In the genomic region with DNA sequence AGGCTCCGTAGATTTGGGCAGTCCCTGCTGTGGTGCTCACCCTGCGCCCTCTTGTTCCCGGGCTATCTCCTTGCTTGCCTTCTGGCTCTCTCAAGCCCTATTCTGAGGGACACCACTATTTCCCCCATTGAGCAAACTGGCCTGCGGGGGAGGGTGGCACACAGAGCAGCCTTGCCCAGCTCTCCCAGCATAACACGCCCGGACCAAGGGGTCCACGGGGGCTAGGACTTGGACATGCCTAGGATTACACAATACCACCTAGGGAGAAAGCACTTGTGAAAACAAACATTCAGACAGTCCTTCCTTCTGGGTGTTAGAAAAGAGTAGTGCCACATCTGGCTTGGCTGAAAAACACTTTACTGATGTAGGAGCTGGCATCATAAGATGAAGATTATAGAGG, we compare ENCODE assay signal across 18 cellular contexts. TPM values are rescaled to one million over a fixed set of nuclear protein-coding genes. Genes with fewer than 3 reads are reported as not detected.
DNase-seq lines count a peak whose midpoint lies in the region; ATAC-seq, FAIRE-seq and TF ChIP-seq lines count a peak whose summit lies in the region.
"Had no signal": no experiment of that assay in that cellular context is flagged by ENCODE, and none has a peak within 500 bp of the region (broad histone marks: within the 10 kb centered on the region; RNA-seq: fewer than 3 reads in every experiment).

No MANE protein-coding gene starts in this region.

- no peak overlapping the region for H3K56ac ChIP-seq in IMR-90 (ENCODE audit: extremely low read depth, insufficient read depth, low read length)

- H3K9ac ChIP-seq in IMR-90 (ENCODE audit: low read depth, low read length) (no peak overlapping the region), GM12878 (ENCODE audit: control insufficient read depth, insufficient read depth, low read length) (no peak overlapping the region), trophoblast cell (ENCODE audit: low read length) (no peak overlapping the region)

- H2BK5ac ChIP-seq in IMR-90 (ENCODE audit: low read depth, low read length, poor library complexity, severe bottlenecking) (no peak overlapping the region), trophoblast cell (ENCODE audit: low read depth, low read length, poor library complexity) (no peak overlapping the region)

- TF ChIP-seq CTCF in IMR-90 (conservative IDR thresholded peaks at IDR 0.05; ENCODE audit: low read depth, low read length) (no peak), GM12878 (IDR thresholded peaks at IDR 0.05 in 2 of 3, conservative IDR thresholded peaks at IDR 0.05 in 1 of 3; ENCODE audit: control insufficient read depth in 2 of 3, extremely low read depth in 1 of 3, insufficient read depth in 1 of 3, low read depth in 3 of 3, low read length in 3 of 3) (no peak), osteocyte (IDR thresholded peaks at IDR 0.05) (no peak)

- peaks cover 16% of the 10 kb centered on the region for H3K36me3 ChIP-seq in IMR-90 (ENCODE audit: control insufficient read depth, insufficient read depth, low read length)
- H3K36me3 ChIP-seq in GM12878 (ENCODE audit: control insufficient read depth in 2 of 2, insufficient read depth in 2 of 2, low read length in 1 of 2) = peaks cover 4 to 5% of the 10 kb centered on the region in 2 experiments; a peak in 3 of 4 replicates
- peaks cover 9 to 12% of the 10 kb centered on the region in 2 experiments for H3K36me3 ChIP-seq in trophoblast cell (ENCODE audit: control insufficient read depth in 1 of 2, insufficient read depth in 2 of 2, low read length in 2 of 2)

- H3K4me1 Mint-ChIP-seq in activated T-cell treated with anti-CD3 and anti-CD28 coated beads, Interleukin-2, amount 50 U/mL, for 72 hours (ENCODE audit: low read depth) = peaks cover 52% of the 10 kb centered on the region
- peaks cover 33% of the 10 kb centered on the region for H3K4me1 Mint-ChIP-seq in activated T-cell treated with anti-CD3 and anti-CD28 coated beads, Interleukin-2, amount 50 U/mL, for 4 hours (ENCODE audit: low read depth)
- peaks cover 31% of the 10 kb centered on the region for H3K4me1 Mint-ChIP-seq in osteocyte (ENCODE audit: unreplicated experiment)

- no peak overlapping the region for H3K4me3 Mint-ChIP-seq in activated T-cell treated with anti-CD3 and anti-CD28 coated beads, Interleukin-2, amount 50 U/mL, for 72 hours
- H3K4me3 Mint-ChIP-seq in activated T-cell treated with anti-CD3 and anti-CD28 coated beads, Interleukin-2, amount 50 U/mL, for 4 hours = no peak overlapping the region
- no peak overlapping the region for H3K4me3 Mint-ChIP-seq in osteocyte (ENCODE audit: unreplicated experiment)

- no peak for DNase-seq in activated T-cell treated with anti-CD3 and anti-CD28 coated beads, Interleukin-2, amount 50 U/mL, for 72 hours
- DNase-seq in activated T-cell treated with anti-CD3 and anti-CD28 coated beads, Interleukin-2, amount 50 U/mL, for 4 hours = no peak
- DNase-seq in IMR-90 (no peak), GM12878 (ENCODE audit: low read depth, low spot score) (no peak), osteocyte (ENCODE audit: extremely low spot score, unreplicated experiment) (no peak), trophoblast cell (no peak), AG20443 (ENCODE audit: low spot score) (no peak)
- DNase-seq: Calu3; DMS53; MV-4-11; NCI-H1436; NCI-H2029; NCI-H2171; NCI-H446; NK-92 treated with Interleukin-12 subunit alpha and Interleukin-12 subunit beta, amount 100 ng/mL, for 24 hours; SHP77 treated with DMSO at 0.1 percent for 48 hours had no signal

- H4K5ac ChIP-seq in IMR-90 (ENCODE audit: low read depth, low read length) = no peak overlapping the region

- no CpG with 5 or more reads among the region's 7 CpGs for WGBS in IMR-90 (ENCODE audit: extremely low coverage in 2 of 2, insufficient read length in 1 of 2), 2 experiments
- 99% methylated on average over 6 of the region's 7 CpGs for WGBS in GM12878 (ENCODE audit: insufficient coverage, insufficient replicate concordance, low lambda C conversion rate, missing lambda C conversion rate)
- no CpG with 5 or more reads among the region's 7 CpGs for WGBS in trophoblast cell (ENCODE audit: extremely low coverage, insufficient coverage, insufficient read length)

- SMC1A ChIA-PET in GM12878 (lab: Charles Lee; ENCODE audit: uncharacterized antibody, unreplicated experiment) = interaction anchor here (1.0 to 1.2 kb wide), 3 partner anchors 13 to 191 kb away, joined by 3 to 4 read pairs (median 3); no protein-coding TSS in a partner anchor

- BruUV-seq in IMR-90 (replicated peaks; lab: Mats Ljungman, UMichigan) = no TSS peak
- BruUV-seq in GM12878 (replicated peaks; lab: Mats Ljungman, UMichigan) = no TSS peak

- in situ Hi-C loops in IMR-90 (cut with MboI; ENCODE audit: low sequenced_read_pairs) = no loop called here
- in situ Hi-C loops in GM12878 (cut with MboI) = no loop called here

- TF ChIP-seq RAD21 in IMR-90 (IDR thresholded peaks at IDR 0.05; ENCODE audit: low read length) (no peak), GM12878 (IDR thresholded peaks at IDR 0.05; ENCODE audit: insufficient read depth, low read depth, low read length) (no peak)

- CTCF ChIA-PET in IMR-90 (lab: Yijun Ruan, JAX) = no interaction called here
- CTCF ChIA-PET in GM12878 (lab: Yijun Ruan, JAX) = interaction anchor here (0.8 to 1.8 kb wide), 4 partner anchors 9 to 379 kb away, joined by 3 to 6 read pairs (median 4); no protein-coding TSS in a partner anchor

- H3K14ac ChIP-seq in IMR-90 (replicated peaks; ENCODE audit: low read depth, low read length) (no peak overlapping the region), trophoblast cell (ENCODE audit: low read length) (no peak overlapping the region)

- peak overlapping the region; percentile 52 for H3K27ac Mint-ChIP-seq in activated T-cell treated with anti-CD3 and anti-CD28 coated beads, Interleukin-2, amount 50 U/mL, for 72 hours
- H3K27ac Mint-ChIP-seq in osteocyte (ENCODE audit: unreplicated experiment) = peak overlapping the region; percentile 36

- H2AFZ ChIP-seq in IMR-90 (replicated peaks; ENCODE audit: low read length, poor library complexity) (no peak overlapping the region), GM12878 (ENCODE audit: control insufficient read depth, low read depth, low read length) (no peak overlapping the region), trophoblast cell (ENCODE audit: insufficient read depth, low read length, poor library complexity) (no peak overlapping the region)

- H2BK120ac ChIP-seq in IMR-90 (ENCODE audit: low read depth, low read length) (no peak overlapping the region), trophoblast cell (ENCODE audit: insufficient read depth, low read length, poor library complexity) (no peak overlapping the region)

- H4K91ac ChIP-seq in IMR-90 (ENCODE audit: insufficient read depth, low read depth, low read length) (no peak overlapping the region), trophoblast cell (ENCODE audit: low read depth, low read length) (no peak overlapping the region)

- H3K4ac ChIP-seq in IMR-90 (ENCODE audit: low read depth, low read length) (no peak overlapping the region), trophoblast cell (ENCODE audit: low read depth, low read length) (no peak overlapping the region)

- H2AK5ac ChIP-seq in IMR-90 (ENCODE audit: low read depth, low read length) = no peak overlapping the region
- no peak overlapping the region for H2AK5ac ChIP-seq in trophoblast cell (ENCODE audit: low read length)

- TF ChIP-seq EP300 in GM12878 (IDR thresholded peaks at IDR 0.05; ENCODE audit: borderline replicate concordance in 1 of 2, control insufficient read depth in 1 of 2, low read depth in 2 of 2, low read length in 2 of 2) = no peak

- ATAC-seq in activated T-cell treated with anti-CD3 and anti-CD28 coated beads, Interleukin-2, amount 50 U/mL, for 72 hours (replicated peaks in 1 of 2) = no peak
- no peak for ATAC-seq in activated T-cell treated with anti-CD3 and anti-CD28 coated beads, Interleukin-2, amount 50 U/mL, for 4 hours
- ATAC-seq in IMR-90 (ENCODE audit: low read depth) (no peak), GM12878 (no peak)

- peaks cover 25 to 32% of the 10 kb centered on the region in 2 experiments for H3K79me1 ChIP-seq in IMR-90 (ENCODE audit: low read depth in 1 of 2, low read length in 2 of 2)
- H3K79me1 ChIP-seq in trophoblast cell (ENCODE audit: low read length) = no peaks in the 10 kb centered on the region

- no peak overlapping the region for H3K4me3 ChIP-seq in IMR-90 (ENCODE audit: insufficient read depth, low read depth, low read length)
- H3K4me3 ChIP-seq in GM12878 = no peak overlapping the region
- no peak overlapping the region for H3K4me3 ChIP-seq in trophoblast cell (ENCODE audit: low read depth, low read length)
- H3K4me3 ChIP-seq: HAP-1 had no signal

- H3K23ac ChIP-seq in IMR-90 (ENCODE audit: low read depth, low read length) = no peak overlapping the region
- no peak overlapping the region for H3K23ac ChIP-seq in trophoblast cell (ENCODE audit: low read length)

- H3K9me3 ChIP-seq in IMR-90 (ENCODE audit: control insufficient read depth, insufficient read depth, low read length) (no peaks in the 10 kb centered on the region), GM12878 (replicated peaks; ENCODE audit: control insufficient read depth, insufficient read depth, low read length) (no peaks in the 10 kb centered on the region), trophoblast cell (ENCODE audit: insufficient read depth, low read depth, low read length) (no peaks in the 10 kb centered on the region)
- H3K9me3 ChIP-seq: HAP-1 had no signal

- H2AK9ac ChIP-seq in IMR-90 (replicated peaks; ENCODE audit: low read depth, low read length, poor library complexity) = no peak overlapping the region

- TF ChIP-seq POLR2A in IMR-90 (IDR thresholded peaks at IDR 0.05; ENCODE audit: low read depth, low read length) = no peak
- TF ChIP-seq POLR2A in GM12878 (IDR thresholded peaks at IDR 0.05; ENCODE audit: low read depth, low read length) = no peak

- no peak overlapping the region for H2BK12ac ChIP-seq in trophoblast cell (ENCODE audit: low read length)

- H2BK15ac ChIP-seq in IMR-90 (ENCODE audit: low read depth, low read length) = no peak overlapping the region

- RAD21 ChIA-PET in GM12878 (lab: Charles Lee; ENCODE audit: unreplicated experiment) = interaction anchor here (1.3 to 1.8 kb wide), 3 partner anchors 23 to 191 kb away, joined by 4 to 5 read pairs (median 4); no protein-coding TSS in a partner anchor

- POLR2A ChIA-PET in IMR-90 (lab: Charles Lee; ENCODE audit: unreplicated experiment) (no interaction called here), GM12878 (lab: Charles Lee) (interaction anchor here (0.7 to 1.2 kb wide), 3 partner anchors 14 to 335 kb away, joined by 3 to 4 read pairs (median 3); no protein-coding TSS in a partner anchor)

- H4K8ac ChIP-seq in IMR-90 (ENCODE audit: low read depth in 2 of 2, low read length in 2 of 2) (no peak overlapping the region), trophoblast cell (ENCODE audit: low read depth, low read length) (no peak overlapping the region)

- H3K4me1 ChIP-seq in IMR-90 (ENCODE audit: control insufficient read depth, insufficient read depth, low read length) (no peaks in the 10 kb centered on the region), GM12878 (ENCODE audit: control insufficient read depth, insufficient read depth, low read length) (peaks cover 13% of the 10 kb centered on the region), trophoblast cell (ENCODE audit: control insufficient read depth in 1 of 2, insufficient read depth in 2 of 2, low read length in 2 of 2) (no peaks in the 10 kb centered on the region)

- H4K20me1 ChIP-seq in IMR-90 (ENCODE audit: insufficient read depth, low read length) (no peaks in the 10 kb centered on the region; the same call in none of the 2 replicates), GM12878 (ENCODE audit: control insufficient read depth, insufficient read depth) (no peaks in the 10 kb centered on the region)

- no peaks in the 10 kb centered on the region for H3K9me3 Mint-ChIP-seq in activated T-cell treated with anti-CD3 and anti-CD28 coated beads, Interleukin-2, amount 50 U/mL, for 72 hours
- no peaks in the 10 kb centered on the region for H3K9me3 Mint-ChIP-seq in activated T-cell treated with anti-CD3 and anti-CD28 coated beads, Interleukin-2, amount 50 U/mL, for 4 hours
- H3K9me3 Mint-ChIP-seq in osteocyte (ENCODE audit: unreplicated experiment) = no peaks in the 10 kb centered on the region

- H3K9me1 ChIP-seq in IMR-90 (ENCODE audit: insufficient read depth, low read length) = peaks cover 3% of the 10 kb centered on the region; the same call in 1 of the 2 replicates

- no peak overlapping the region for H2BK20ac ChIP-seq in IMR-90 (ENCODE audit: low read depth, low read length)

- H3K4me2 ChIP-seq in IMR-90 (ENCODE audit: low read depth, low read length) (no peak overlapping the region), GM12878 (ENCODE audit: control insufficient read depth, insufficient read depth) (no peak overlapping the region), trophoblast cell (ENCODE audit: low read length) (no peak overlapping the region)

- peaks cover 35% of the 10 kb centered on the region for H3K79me2 ChIP-seq in GM12878 (ENCODE audit: control insufficient read depth, insufficient read depth, low read length)
- no peaks in the 10 kb centered on the region for H3K79me2 ChIP-seq in trophoblast cell (ENCODE audit: control insufficient read depth, insufficient read depth, low read length, poor library complexity)

- H3K27me3 ChIP-seq in IMR-90 (ENCODE audit: control insufficient read depth, insufficient read depth, low read length) (no peaks in the 10 kb centered on the region), GM12878 (replicated peaks in 1 of 2; ENCODE audit: control insufficient read depth in 2 of 2, insufficient read depth in 2 of 2, low read length in 1 of 2) (no peaks in the 10 kb centered on the region), trophoblast cell (ENCODE audit: insufficient read depth, low read length) (no peaks in the 10 kb centered on the region)

- no peak for FAIRE-seq in GM12878 (lab: Jason Lieb, UNC)

- dilution Hi-C loops in IMR-90 (cut with HindIII; ENCODE audit: low sequenced_read_pairs, unreplicated experiment) = no loop called here

- no peaks in the 10 kb centered on the region for H3K27me3 Mint-ChIP-seq in activated T-cell treated with anti-CD3 and anti-CD28 coated beads, Interleukin-2, amount 50 U/mL, for 72 hours (ENCODE audit: low read depth)
- no peaks in the 10 kb centered on the region for H3K27me3 Mint-ChIP-seq in activated T-cell treated with anti-CD3 and anti-CD28 coated beads, Interleukin-2, amount 50 U/mL, for 4 hours (ENCODE audit: low read depth)
- H3K27me3 Mint-ChIP-seq in osteocyte (ENCODE audit: unreplicated experiment) = no peaks in the 10 kb centered on the region

- no peak overlapping the region for H4K12ac ChIP-seq in trophoblast cell (ENCODE audit: low read depth, low read length)

- intact Hi-C loops in IMR-90 (cut with micrococcal nuclease) (no loop called here), GM12878 (cut with micrococcal nuclease; ENCODE audit: unreplicated experiment) (no loop called here)

- H3K27ac ChIP-seq in IMR-90 (ENCODE audit: insufficient read depth, low read length) (no peak overlapping the region), GM12878 (ENCODE audit: control insufficient read depth, insufficient read depth) (peak overlapping the region; percentile 24; the same call in 1 of the 2 replicates), trophoblast cell (ENCODE audit: low read depth, low read length) (no peak overlapping the region)
- H3K27ac ChIP-seq: C4-2B had no signal

- peaks cover 7 to 15% of the 10 kb centered on the region in 2 donors for H3K36me3 Mint-ChIP-seq in activated T-cell treated with anti-CD3 and anti-CD28 coated beads, Interleukin-2, amount 50 U/mL, for 72 hours (ENCODE audit: insufficient read depth in 2 of 2)
- peaks cover 25% of the 10 kb centered on the region for H3K36me3 Mint-ChIP-seq in activated T-cell treated with anti-CD3 and anti-CD28 coated beads, Interleukin-2, amount 50 U/mL, for 4 hours (ENCODE audit: insufficient read depth)
- peaks cover 18% of the 10 kb centered on the region for H3K36me3 Mint-ChIP-seq in osteocyte (ENCODE audit: unreplicated experiment)

- H3K18ac ChIP-seq in IMR-90 (ENCODE audit: low read depth, low read length) = no peak overlapping the region
- H3K18ac ChIP-seq in trophoblast cell (ENCODE audit: low read length) = no peak overlapping the region

RNA-seq across cellular contexts. Expression of a gene that starts 7.4 kb away (rescaled TPM):
- total RNA-seq in activated T-cell treated with anti-CD3 and anti-CD28 coated beads, Interleukin-2, amount 50 U/mL, for 72 hours = 10 to 100 TPM; 17.3 to 17.9 TPM
- total RNA-seq in activated T-cell treated with anti-CD3 and anti-CD28 coated beads, Interleukin-2, amount 50 U/mL, for 4 hours = 10 to 100 TPM; 19.3 to 20.2 (median 19.7) TPM
- 16.4 and 16.8 TPM in 2 replicates for total RNA-seq in IMR-90 (2012; rRNA removed)
- 8.2 and 8.4 TPM in 2 replicates for polyA plus RNA-seq in IMR-90 (2012; rRNA removed)
- polyA plus RNA-seq in IMR-90 (2012; cell fraction: cytosol; rRNA removed) = 2.2 and 3.5 TPM in 2 replicates
- 1.9 and 10.5 TPM in 2 replicates for polyA plus RNA-seq in IMR-90 (2012; cell fraction: nucleus; rRNA removed; ENCODE audit: low replicate concordance)
- 18.3 and 18.9 TPM in 2 replicates for total RNA-seq in GM12878 (2013; cell fraction: nucleolus; rRNA removed)
- 18.6 and 21.3 TPM in 2 replicates for total RNA-seq in GM12878 (2014; rRNA removed)
- total RNA-seq in GM12878 (2014; rRNA removed; fragmentation: Illumina TruSeq; extraction: Trizol) = 20.6 and 20.7 TPM in 2 replicates
- total RNA-seq in GM12878 (2021) = 15.1 and 15.2 TPM in 2 replicates
- polyA plus RNA-seq in GM12878 (2011; ENCODE audit: low read depth) = 12.6 TPM
- 34.6 and 36.4 TPM in 2 replicates for polyA plus RNA-seq in GM12878 (2011; rRNA removed)
- 19.1 and 27.0 TPM in 2 replicates for polyA plus RNA-seq in GM12878 (2011; cell fraction: cytosol; rRNA removed)
- 18.5 and 20.0 TPM in 2 replicates for polyA plus RNA-seq in GM12878 (2011; cell fraction: nucleus; rRNA removed)
- polyA plus RNA-seq in GM12878 (2012) = 13.3 and 14.4 TPM in 2 replicates
- 25.9 and 31.1 TPM in 2 replicates for polyA plus RNA-seq in GM12878 (2014; fragmentation: Illumina TruSeq; extraction: Trizol)
- polyA plus RNA-seq in GM12878 (2014; fragmentation: Nextera tagmentation; extraction: Ambion mirVana) = 10 to 100 TPM; 31.5 to 38.6 TPM
- 13.1 and 15.3 TPM in 2 replicates for polyA plus RNA-seq in GM12878 (2014; rRNA removed)
- polyA plus RNA-seq in GM12878 (2016; fragmentation: Nextera tagmentation; extraction: Ambion mirVana) = 10 to 100 TPM; 27.1 to 30.2 TPM
- 28.3 and 31.5 TPM in 2 replicates for polyA minus RNA-seq in GM12878 (2011; rRNA and poly(A)+ RNA removed)
- 8.4 and 10.5 TPM in 2 replicates for polyA minus RNA-seq in GM12878 (2011; cell fraction: cytosol; rRNA and poly(A)+ RNA removed)
- polyA minus RNA-seq in GM12878 (2011; cell fraction: nucleus; rRNA and poly(A)+ RNA removed) = 4.8 and 7.4 TPM in 2 replicates
- 9.8 and 10.7 TPM in 2 replicates for total RNA-seq in osteocyte
- polyA plus RNA-seq in trophoblast cell (2013) = 10.9 and 11.5 TPM in 2 replicates

RNA-seq across cellular contexts. Expression of a gene that starts 29.4 kb away (rescaled TPM):
- total RNA-seq in activated T-cell treated with anti-CD3 and anti-CD28 coated beads, Interleukin-2, amount 50 U/mL, for 72 hours = 10 to 100 TPM; 50.6 to 51.7 TPM
- 10 to 100 TPM; 71.7 to 74.6 (median 71.8) TPM for total RNA-seq in activated T-cell treated with anti-CD3 and anti-CD28 coated beads, Interleukin-2, amount 50 U/mL, for 4 hours
- total RNA-seq in IMR-90 (2012; rRNA removed) (25.6 and 33.1 TPM in 2 replicates), GM12878 (2014; rRNA removed) (24.9 and 28.0 TPM in 2 replicates), GM12878 (2014; rRNA removed; fragmentation: Illumina TruSeq; extraction: Trizol) (29.1 and 30.1 TPM in 2 replicates), GM12878 (2021) (34.6 and 37.3 TPM in 2 replicates), osteocyte (33.0 and 34.3 TPM in 2 replicates)
- polyA plus RNA-seq in IMR-90 (2012; rRNA removed) (10.7 and 11.3 TPM in 2 replicates), GM12878 (2011; rRNA removed) (12.8 and 13.9 TPM in 2 replicates), GM12878 (2014; fragmentation: Illumina TruSeq; extraction: Trizol) (27.7 and 27.8 TPM in 2 replicates), GM12878 (2014; fragmentation: Nextera tagmentation; extraction: Ambion mirVana) (1 to 10 TPM; 5.3 to 8.1 TPM), GM12878 (2014; rRNA removed) (16.2 and 17.6 TPM in 2 replicates), GM12878 (2016; fragmentation: Nextera tagmentation; extraction: Ambion mirVana) (10 to 100 TPM; 18.2 to 19.1 TPM)
- 4.6 and 8.6 TPM in 2 replicates for polyA plus RNA-seq in IMR-90 (2012; cell fraction: cytosol; rRNA removed)
- 6.1 and 14.9 TPM in 2 replicates for polyA plus RNA-seq in IMR-90 (2012; cell fraction: nucleus; rRNA removed; ENCODE audit: low replicate concordance)
- 36.4 and 38.3 TPM in 2 replicates for total RNA-seq in GM12878 (2013; cell fraction: nucleolus; rRNA removed)
- 7.6 TPM for polyA plus RNA-seq in GM12878 (2011; ENCODE audit: low read depth)
- 13.0 and 13.5 TPM in 2 replicates for polyA plus RNA-seq in GM12878 (2011; cell fraction: cytosol; rRNA removed)
- 26.4 and 28.3 TPM in 2 replicates for polyA plus RNA-seq in GM12878 (2011; cell fraction: nucleus; rRNA removed)
- polyA plus RNA-seq in GM12878 (2012) = 11.2 and 12.3 TPM in 2 replicates
- 20.1 and 20.6 TPM in 2 replicates for polyA minus RNA-seq in GM12878 (2011; rRNA and poly(A)+ RNA removed)
- 8.0 and 9.7 TPM in 2 replicates for polyA minus RNA-seq in GM12878 (2011; cell fraction: cytosol; rRNA and poly(A)+ RNA removed)
- polyA minus RNA-seq in GM12878 (2011; cell fraction: nucleus; rRNA and poly(A)+ RNA removed) = 15.0 and 24.9 TPM in 2 replicates
- 18.7 and 19.8 TPM in 2 replicates for polyA plus RNA-seq in trophoblast cell (2013)
